Comparison of ENCODE assay signal across 14 cellular contexts in genomic region chr5:172600571-172600970, GRCh38.
"Had no signal": no experiment of that assay in that cellular context is flagged by ENCODE, and none has a peak within 500 bp of the region (broad histone marks: within the 10 kb centered on the region; RNA-seq: fewer than 3 reads in every experiment).

No MANE protein-coding gene starts in this region.

- H3K36me3 Mint-ChIP-seq: stimulated activated effector memory CD8-positive, alpha-beta T cell treated with anti-CD3 and anti-CD28 coated beads, Interleukin-12 subunit alpha, Interleukin-12 subunit beta, amount 100 ng/mL, for 72 hours had no signal

- H3K9me3 Mint-ChIP-seq: activated naive CD8-positive, alpha-beta T cell treated with anti-CD3 and anti-CD28 coated beads, Interleukin-2, amount 50 U/mL, for 24 hours; stimulated activated effector memory CD8-positive, alpha-beta T cell treated with anti-CD3 and anti-CD28 coated beads, Interleukin-12 subunit alpha, Interleukin-12 subunit beta, amount 100 ng/mL, for 72 hours had no signal

- H3K4me1 Mint-ChIP-seq: activated CD4-positive, alpha-beta T cell treated with anti-CD3 and anti-CD28 coated beads, Interleukin-2, amount 10 ng/mL, durations not matched to agents 7 days and 5 days; activated naive CD8-positive, alpha-beta T cell treated with anti-CD3 and anti-CD28 coated beads, Interleukin-2, amount 50 U/mL, for 24 hours; stimulated activated effector memory CD8-positive, alpha-beta T cell treated with anti-CD3 and anti-CD28 coated beads, Interleukin-12 subunit alpha, Interleukin-12 subunit beta, amount 100 ng/mL, for 72 hours had no signal

- H3K4me3 Mint-ChIP-seq: activated CD4-positive, alpha-beta T cell treated with anti-CD3 and anti-CD28 coated beads, Interleukin-2, amount 10 ng/mL, durations not matched to agents 7 days and 5 days; activated naive CD8-positive, alpha-beta T cell treated with anti-CD3 and anti-CD28 coated beads, Interleukin-2, amount 50 U/mL, for 24 hours; nephron progenitor cell; stimulated activated effector memory CD8-positive, alpha-beta T cell treated with anti-CD3 and anti-CD28 coated beads, Interleukin-12 subunit alpha, Interleukin-12 subunit beta, amount 100 ng/mL, for 72 hours had no signal

- H3K4me3 ChIP-seq: lung had no signal

- H3K27me3 Mint-ChIP-seq: activated CD4-positive, alpha-beta T cell treated with anti-CD3 and anti-CD28 coated beads, Interleukin-2, amount 10 ng/mL, durations not matched to agents 7 days and 5 days had no signal

- ATAC-seq: activated naive CD8-positive, alpha-beta T cell treated with anti-CD3 and anti-CD28 coated beads, Interleukin-2, amount 50 U/mL, for 24 hours; stimulated activated effector memory CD8-positive, alpha-beta T cell treated with anti-CD3 and anti-CD28 coated beads, Interleukin-12 subunit alpha, Interleukin-12 subunit beta, amount 100 ng/mL, for 72 hours had no signal

- DNase-seq: activated CD4-positive, alpha-beta T cell treated with anti-CD3 and anti-CD28 coated beads, Interleukin-2, amount 10 ng/mL, durations not matched to agents 7 days and 5 days; activated CD4-positive, CD25-positive, alpha-beta regulatory T cell; activated CD8-positive, alpha-beta memory T cell treated with anti-CD3 and anti-CD28 coated beads for 24 hours; activated naive CD4-positive, alpha-beta T cell treated with Interleukin-2 at 50 U/mL for 16 hours; activated naive CD8-positive, alpha-beta T cell treated with anti-CD3 and anti-CD28 coated beads, Interleukin-2, amount 50 U/mL, for 24 hours; caudate nucleus; cortex of kidney; effector CD8-positive, alpha-beta T cell; hypothalamus; nephron progenitor cell; trophoblast cell had no signal

- H3K27ac Mint-ChIP-seq: activated CD4-positive, alpha-beta T cell treated with anti-CD3 and anti-CD28 coated beads, Interleukin-2, amount 10 ng/mL, durations not matched to agents 7 days and 5 days; activated naive CD8-positive, alpha-beta T cell treated with anti-CD3 and anti-CD28 coated beads, Interleukin-2, amount 50 U/mL, for 24 hours; nephron progenitor cell; stimulated activated effector memory CD8-positive, alpha-beta T cell treated with anti-CD3 and anti-CD28 coated beads, Interleukin-12 subunit alpha, Interleukin-12 subunit beta, amount 100 ng/mL, for 72 hours had no signal

- FAIRE-seq: astrocyte had no signal
